Comparison of ENCODE assay signal across 8 cellular contexts in genomic region chr10:78974409-78975317, GRCh38.
DNase-seq lines count a peak whose midpoint lies in the region; ATAC-seq and TF ChIP-seq lines count a peak whose summit lies in the region.

No MANE protein-coding gene starts in this region.

- peaks cover 15% of the 10 kb centered on the region for H3K27me3 Mint-ChIP-seq in T-helper 1 cell treated with Interleukin-12 subunit alpha and Interleukin-12 subunit beta and Interleukin-4 antibody, amounts not matched to agents 30 μg/mL and 1 μg/mL, for 36 hours (ENCODE audit: low read depth)

- peak overlapping the region; percentile 79 for H3K4me3 ChIP-seq in Loucy (ENCODE audit: low read length, poor library complexity, severe bottlenecking)
- peak overlapping the region; percentile 18 for H3K4me3 ChIP-seq in hepatocyte
- H3K4me3 ChIP-seq in retinal pigment epithelial cell (ENCODE audit: low read length) = peak overlapping the region; percentile 39

- TF ChIP-seq CTCF in GM12872 (IDR thresholded peaks at IDR 0.05; ENCODE audit: insufficient read depth, low read depth, low read length) (peak; percentile 86), Loucy (conservative IDR thresholded peaks at IDR 0.05; ENCODE audit: low read length) (peak; percentile 96), hepatocyte (IDR thresholded peaks at IDR 0.05; ENCODE audit: poor library complexity) (peak; percentile 63), retinal pigment epithelial cell (conservative IDR thresholded peaks at IDR 0.05; ENCODE audit: low read depth, low read length) (peak; percentile 84)

- no peaks in the 10 kb centered on the region for H3F3A ChIP-seq in Loucy (ENCODE audit: low read depth)

- H2AFZ ChIP-seq in Loucy (ENCODE audit: low read length) (peak overlapping the region; percentile 47), hepatocyte (peak overlapping the region; percentile 14)

- no peaks in the 10 kb centered on the region for H3K27me3 ChIP-seq in Loucy (ENCODE audit: insufficient read depth, low read length, poor library complexity, severe bottlenecking)
- no peaks in the 10 kb centered on the region for H3K27me3 ChIP-seq in hepatocyte

- H3K4me1 ChIP-seq in Loucy (ENCODE audit: insufficient read depth, low read length, poor library complexity, severe bottlenecking) = peaks cover 24% of the 10 kb centered on the region
- peaks cover 35% of the 10 kb centered on the region for H3K4me1 ChIP-seq in hepatocyte (ENCODE audit: insufficient read depth)

- H3K36me3 ChIP-seq in Loucy (ENCODE audit: insufficient read depth, low read length) = no peaks in the 10 kb centered on the region
- H3K36me3 ChIP-seq in hepatocyte (replicated peaks; ENCODE audit: insufficient read depth, low read depth) = no peaks in the 10 kb centered on the region

- H3K9me3 ChIP-seq in Loucy (ENCODE audit: insufficient read depth, low read depth, low read length) = no peaks in the 10 kb centered on the region
- no peaks in the 10 kb centered on the region for H3K9me3 ChIP-seq in hepatocyte (ENCODE audit: low read depth)

- peak; percentile 76 for DNase-seq in hepatocyte (ENCODE audit: low spot score)
- peak; percentile 96 for DNase-seq in retinal pigment epithelial cell (ENCODE audit: low read depth)

- no peaks in the 10 kb centered on the region for H3K9me2 ChIP-seq in Loucy (replicated peaks; ENCODE audit: low read depth, low read length)
- no peaks in the 10 kb centered on the region for H3K9me2 ChIP-seq in hepatocyte (replicated peaks; ENCODE audit: insufficient read depth)

- no peaks in the 10 kb centered on the region for H3K36me3 Mint-ChIP-seq in T-helper 1 cell treated with Interleukin-12 subunit alpha and Interleukin-12 subunit beta and Interleukin-4 antibody, amounts not matched to agents 30 μg/mL and 1 μg/mL, for 36 hours (ENCODE audit: low read depth)

- H3K4me2 ChIP-seq in Loucy (ENCODE audit: low read depth, low read length, poor library complexity, severe bottlenecking) = peak overlapping the region; percentile 98
- H3K4me2 ChIP-seq in hepatocyte = peak overlapping the region; percentile 83

- H3K4me1 Mint-ChIP-seq in T-helper 1 cell treated with Interleukin-12 subunit alpha and Interleukin-12 subunit beta and Interleukin-4 antibody, amounts not matched to agents 30 μg/mL and 1 μg/mL, for 36 hours (ENCODE audit: low read depth) = peaks cover 30% of the 10 kb centered on the region

- H3K27ac ChIP-seq in angular gyrus (ENCODE audit: low read depth, low read length) (peak overlapping the region; percentile 75), hepatocyte (peak overlapping the region; percentile 99)

- peak overlapping the region; percentile 92 for H3K9ac ChIP-seq in Loucy (ENCODE audit: low read depth, low read length, poor library complexity, severe bottlenecking)

- H3K27ac Mint-ChIP-seq in T-helper 1 cell treated with Interleukin-12 subunit alpha and Interleukin-12 subunit beta and Interleukin-4 antibody, amounts not matched to agents 30 μg/mL and 1 μg/mL, for 36 hours = peak overlapping the region; percentile 99

- H3K4me3 Mint-ChIP-seq in T-helper 1 cell treated with Interleukin-12 subunit alpha and Interleukin-12 subunit beta and Interleukin-4 antibody, amounts not matched to agents 30 μg/mL and 1 μg/mL, for 36 hours = peak overlapping the region; percentile 96

- H3K79me2 ChIP-seq in Loucy (ENCODE audit: insufficient read depth, low read length) (no peaks in the 10 kb centered on the region), hepatocyte (peaks cover 2% of the 10 kb centered on the region)

- ATAC-seq in GM19035 (IDR thresholded peaks at IDR 0.05; ENCODE audit: unreplicated experiment) (no peak), GM21381 (IDR thresholded peaks at IDR 0.05; ENCODE audit: unreplicated experiment) (no peak)

- WGBS in hepatocyte (ENCODE audit: low lambda C conversion rate, missing lambda C conversion rate) = 29% methylated on average over 16 of the region's 16 CpGs

- no peaks in the 10 kb centered on the region for H3K9me3 Mint-ChIP-seq in T-helper 1 cell treated with Interleukin-12 subunit alpha and Interleukin-12 subunit beta and Interleukin-4 antibody, amounts not matched to agents 30 μg/mL and 1 μg/mL, for 36 hours

- H4K20me1 ChIP-seq in Loucy (ENCODE audit: insufficient read depth, low read length, poor library complexity, severe bottlenecking) = no peaks in the 10 kb centered on the region
- H4K20me1 ChIP-seq in hepatocyte (ENCODE audit: insufficient read depth, poor library complexity, severe bottlenecking) = no peaks in the 10 kb centered on the region

Comparison
In these comparisons a context has a peak if more than half of its experiments do, and no peak if none do; other contexts are left out.
1. H3K4me3 ChIP-seq: peak in every context shown above with its lines; median percentile 79 in Loucy; 39 in retinal pigment epithelial cell; 18 in hepatocyte.